ENCODE assay signal across 1 cellular context in genomic region chr2:33599175-33599942, GRCh38.
TF ChIP-seq lines count a peak whose summit lies in the region.

FAM98A (minus strand) TSS chr2:33599299; CDS start chr2:33599221, 78 bp downstream.

TF ChIP-seq in HepG2, 621 proteins besides CTCF, POLR2A, EP300 and RAD21 (continued from another document and continues in another):
- peak; percentile 28; the same call in 1 of the 2 replicates for TF ChIP-seq ZBTB10 (CRISPR knock-in tag; IDR thresholded peaks at IDR 0.05; ENCODE audit: borderline replicate concordance)
- no peak for TF ChIP-seq RAD51 (IDR thresholded peaks at IDR 0.05; ENCODE audit: borderline replicate concordance)
- TF ChIP-seq HNRNPH1 (optimal IDR thresholded peaks at IDR 0.05; ENCODE audit: low read depth, low read length), result peak; percentile 81
- TF ChIP-seq MIER2 (CRISPR knock-in tag; IDR thresholded peaks at IDR 0.05), result peak; percentile 61; the same call in 1 of the 2 replicates
- no peak for TF ChIP-seq ZBTB21 (CRISPR knock-in tag; IDR thresholded peaks at IDR 0.05)
- TF ChIP-seq ZNF550 (CRISPR knock-in tag; IDR thresholded peaks at IDR 0.05; ENCODE audit: borderline replicate concordance), result no peak
- TF ChIP-seq BORCS8-MEF2B (CRISPR knock-in tag; IDR thresholded peaks at IDR 0.05), result peak; percentile 70
- TF ChIP-seq SP5 (CRISPR knock-in tag; IDR thresholded peaks at IDR 0.05; ENCODE audit: borderline replicate concordance, low read depth), result peak; percentile 41; the same call in 1 of the 2 replicates
- TF ChIP-seq FOXA3 (CRISPR knock-in tag; IDR thresholded peaks at IDR 0.05), result peak; percentile 58; the same call in 1 of the 2 replicates
- TF ChIP-seq TOPORS (CRISPR knock-in tag; IDR thresholded peaks at IDR 0.05), result peak; percentile 79
- TF ChIP-seq ZFP90 (CRISPR knock-in tag; IDR thresholded peaks at IDR 0.05; ENCODE audit: borderline replicate concordance), result peak; percentile 67; the same call in 1 of the 2 replicates
- TF ChIP-seq, protein P1, sequence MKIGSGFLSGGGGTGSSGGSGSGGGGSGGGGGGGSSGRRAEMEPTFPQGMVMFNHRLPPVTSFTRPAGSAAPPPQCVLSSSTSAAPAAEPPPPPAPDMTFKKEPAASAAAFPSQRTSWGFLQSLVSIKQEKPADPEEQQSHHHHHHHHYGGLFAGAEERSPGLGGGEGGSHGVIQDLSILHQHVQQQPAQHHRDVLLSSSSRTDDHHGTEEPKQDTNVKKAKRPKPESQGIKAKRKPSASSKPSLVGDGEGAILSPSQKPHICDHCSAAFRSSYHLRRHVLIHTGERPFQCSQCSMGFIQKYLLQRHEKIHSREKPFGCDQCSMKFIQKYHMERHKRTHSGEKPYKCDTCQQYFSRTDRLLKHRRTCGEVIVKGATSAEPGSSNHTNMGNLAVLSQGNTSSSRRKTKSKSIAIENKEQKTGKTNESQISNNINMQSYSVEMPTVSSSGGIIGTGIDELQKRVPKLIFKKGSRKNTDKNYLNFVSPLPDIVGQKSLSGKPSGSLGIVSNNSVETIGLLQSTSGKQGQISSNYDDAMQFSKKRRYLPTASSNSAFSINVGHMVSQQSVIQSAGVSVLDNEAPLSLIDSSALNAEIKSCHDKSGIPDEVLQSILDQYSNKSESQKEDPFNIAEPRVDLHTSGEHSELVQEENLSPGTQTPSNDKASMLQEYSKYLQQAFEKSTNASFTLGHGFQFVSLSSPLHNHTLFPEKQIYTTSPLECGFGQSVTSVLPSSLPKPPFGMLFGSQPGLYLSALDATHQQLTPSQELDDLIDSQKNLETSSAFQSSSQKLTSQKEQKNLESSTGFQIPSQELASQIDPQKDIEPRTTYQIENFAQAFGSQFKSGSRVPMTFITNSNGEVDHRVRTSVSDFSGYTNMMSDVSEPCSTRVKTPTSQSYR (CRISPR knock-in tag; IDR thresholded peaks at IDR 0.05; ENCODE audit: borderline replicate concordance), result peak; percentile 43; the same call in 1 of the 2 replicates
- peak; percentile 74; the same call in 1 of the 2 replicates for TF ChIP-seq SATB2 (CRISPR knock-in tag; IDR thresholded peaks at IDR 0.05)
- no peak for TF ChIP-seq MAFF (IDR thresholded peaks at IDR 0.05; ENCODE audit: low read depth, low read length)
- no peak for TF ChIP-seq JDP2 (CRISPR knock-in tag; IDR thresholded peaks at IDR 0.05; ENCODE audit: borderline replicate concordance)
- TF ChIP-seq, protein P2, sequence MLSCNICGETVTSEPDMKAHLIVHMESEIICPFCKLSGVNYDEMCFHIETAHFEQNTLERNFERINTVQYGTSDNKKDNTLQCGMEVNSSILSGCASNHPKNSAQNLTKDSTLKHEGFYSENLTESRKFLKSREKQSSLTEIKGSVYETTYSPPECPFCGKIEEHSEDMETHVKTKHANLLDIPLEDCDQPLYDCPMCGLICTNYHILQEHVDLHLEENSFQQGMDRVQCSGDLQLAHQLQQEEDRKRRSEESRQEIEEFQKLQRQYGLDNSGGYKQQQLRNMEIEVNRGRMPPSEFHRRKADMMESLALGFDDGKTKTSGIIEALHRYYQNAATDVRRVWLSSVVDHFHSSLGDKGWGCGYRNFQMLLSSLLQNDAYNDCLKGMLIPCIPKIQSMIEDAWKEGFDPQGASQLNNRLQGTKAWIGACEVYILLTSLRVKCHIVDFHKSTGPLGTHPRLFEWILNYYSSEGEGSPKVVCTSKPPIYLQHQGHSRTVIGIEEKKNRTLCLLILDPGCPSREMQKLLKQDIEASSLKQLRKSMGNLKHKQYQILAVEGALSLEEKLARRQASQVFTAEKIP (CRISPR knock-in tag; IDR thresholded peaks at IDR 0.05; ENCODE audit: borderline replicate concordance), result no peak
- TF ChIP-seq HOXA3 (CRISPR knock-in tag; IDR thresholded peaks at IDR 0.05), result peak; percentile 85
- TF ChIP-seq RBAK (CRISPR knock-in tag; IDR thresholded peaks at IDR 0.05), result no peak
- TF ChIP-seq ZXDC (CRISPR knock-in tag; IDR thresholded peaks at IDR 0.05), result no peak
- peak; percentile 83; the same call in 1 of the 2 replicates for TF ChIP-seq PREB (CRISPR knock-in tag; IDR thresholded peaks at IDR 0.05)
- TF ChIP-seq, protein P3, sequence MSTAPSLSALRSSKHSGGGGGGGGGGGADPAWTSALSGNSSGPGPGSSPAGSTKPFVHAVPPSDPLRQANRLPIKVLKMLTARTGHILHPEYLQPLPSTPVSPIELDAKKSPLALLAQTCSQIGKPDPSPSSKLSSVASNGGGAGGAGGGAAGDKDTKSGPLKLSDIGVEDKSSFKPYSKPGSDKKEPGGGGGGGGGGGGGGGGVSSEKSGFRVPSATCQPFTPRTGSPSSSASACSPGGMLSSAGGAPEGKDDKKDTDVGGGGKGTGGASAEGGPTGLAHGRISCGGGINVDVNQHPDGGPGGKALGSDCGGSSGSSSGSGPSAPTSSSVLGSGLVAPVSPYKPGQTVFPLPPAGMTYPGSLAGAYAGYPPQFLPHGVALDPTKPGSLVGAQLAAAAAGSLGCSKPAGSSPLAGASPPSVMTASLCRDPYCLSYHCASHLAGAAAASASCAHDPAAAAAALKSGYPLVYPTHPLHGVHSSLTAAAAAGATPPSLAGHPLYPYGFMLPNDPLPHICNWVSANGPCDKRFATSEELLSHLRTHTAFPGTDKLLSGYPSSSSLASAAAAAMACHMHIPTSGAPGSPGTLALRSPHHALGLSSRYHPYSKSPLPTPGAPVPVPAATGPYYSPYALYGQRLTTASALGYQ (CRISPR knock-in tag; IDR thresholded peaks at IDR 0.05), result no peak; the same call in 1 of the 2 replicates
- TF ChIP-seq ZMYM2 (CRISPR knock-in tag; IDR thresholded peaks at IDR 0.05), result peak; percentile 89; the same call in 1 of the 2 replicates
- TF ChIP-seq, protein P4, sequence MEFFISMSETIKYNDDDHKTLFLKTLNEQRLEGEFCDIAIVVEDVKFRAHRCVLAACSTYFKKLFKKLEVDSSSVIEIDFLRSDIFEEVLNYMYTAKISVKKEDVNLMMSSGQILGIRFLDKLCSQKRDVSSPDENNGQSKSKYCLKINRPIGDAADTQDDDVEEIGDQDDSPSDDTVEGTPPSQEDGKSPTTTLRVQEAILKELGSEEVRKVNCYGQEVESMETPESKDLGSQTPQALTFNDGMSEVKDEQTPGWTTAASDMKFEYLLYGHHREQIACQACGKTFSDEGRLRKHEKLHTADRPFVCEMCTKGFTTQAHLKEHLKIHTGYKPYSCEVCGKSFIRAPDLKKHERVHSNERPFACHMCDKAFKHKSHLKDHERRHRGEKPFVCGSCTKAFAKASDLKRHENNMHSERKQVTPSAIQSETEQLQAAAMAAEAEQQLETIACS (CRISPR knock-in tag; IDR thresholded peaks at IDR 0.05), result no peak
- peak; percentile 33; the same call in 1 of the 2 replicates for TF ChIP-seq MXD3 (CRISPR knock-in tag; IDR thresholded peaks at IDR 0.05)
- TF ChIP-seq ZNF121 (CRISPR knock-in tag; IDR thresholded peaks at IDR 0.05), result peak; percentile 74; the same call in 1 of the 2 replicates
- TF ChIP-seq ZFY (CRISPR knock-in tag; IDR thresholded peaks at IDR 0.05), result peak; percentile 87
- peak; percentile 47; the same call in 1 of the 2 replicates for TF ChIP-seq ZNF777 (CRISPR knock-in tag; IDR thresholded peaks at IDR 0.05)
- TF ChIP-seq ZNF496 (CRISPR knock-in tag; IDR thresholded peaks at IDR 0.05; ENCODE audit: insufficient replicate concordance), result no peak
- TF ChIP-seq, protein P5, sequence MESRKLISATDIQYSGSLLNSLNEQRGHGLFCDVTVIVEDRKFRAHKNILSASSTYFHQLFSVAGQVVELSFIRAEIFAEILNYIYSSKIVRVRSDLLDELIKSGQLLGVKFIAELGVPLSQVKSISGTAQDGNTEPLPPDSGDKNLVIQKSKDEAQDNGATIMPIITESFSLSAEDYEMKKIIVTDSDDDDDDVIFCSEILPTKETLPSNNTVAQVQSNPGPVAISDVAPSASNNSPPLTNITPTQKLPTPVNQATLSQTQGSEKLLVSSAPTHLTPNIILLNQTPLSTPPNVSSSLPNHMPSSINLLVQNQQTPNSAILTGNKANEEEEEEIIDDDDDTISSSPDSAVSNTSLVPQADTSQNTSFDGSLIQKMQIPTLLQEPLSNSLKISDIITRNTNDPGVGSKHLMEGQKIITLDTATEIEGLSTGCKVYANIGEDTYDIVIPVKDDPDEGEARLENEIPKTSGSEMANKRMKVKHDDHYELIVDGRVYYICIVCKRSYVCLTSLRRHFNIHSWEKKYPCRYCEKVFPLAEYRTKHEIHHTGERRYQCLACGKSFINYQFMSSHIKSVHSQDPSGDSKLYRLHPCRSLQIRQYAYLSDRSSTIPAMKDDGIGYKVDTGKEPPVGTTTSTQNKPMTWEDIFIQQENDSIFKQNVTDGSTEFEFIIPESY (CRISPR knock-in tag; IDR thresholded peaks at IDR 0.05), result no peak
- peak; percentile 99 for TF ChIP-seq YEATS4 (CRISPR knock-in tag; IDR thresholded peaks at IDR 0.05; ENCODE audit: borderline replicate concordance)
- no peak; the same call in 1 of the 2 replicates for TF ChIP-seq MIXL1 (CRISPR knock-in tag; IDR thresholded peaks at IDR 0.05)
- no peak for TF ChIP-seq AFF4 (CRISPR knock-in tag; IDR thresholded peaks at IDR 0.05)
- TF ChIP-seq ZSCAN31 (CRISPR knock-in tag; IDR thresholded peaks at IDR 0.05; ENCODE audit: low read depth), result peak; percentile 86
- peak; percentile 36; the same call in 1 of the 2 replicates for TF ChIP-seq ZNF761 (CRISPR knock-in tag; conservative IDR thresholded peaks at IDR 0.05)
